9 cellular contexts compared by ENCODE assay signal in genomic region chr6:90403489-90404381, GRCh38.
DNase-seq lines count a peak whose midpoint lies in the region; ATAC-seq and TF ChIP-seq lines count a peak whose summit lies in the region.
"Had no signal": no experiment of that assay in that cellular context is flagged by ENCODE, and none has a peak within 500 bp of the region (broad histone marks: within the 10 kb centered on the region; RNA-seq: fewer than 3 reads in every experiment).

No MANE protein-coding gene starts in this region.

- H3K36me3 Mint-ChIP-seq in glutamatergic neuron (ENCODE audit: unreplicated experiment): no peaks in the 10 kb centered on the region

- H3K4me3 ChIP-seq in HUES6 (ENCODE audit: low read depth, low read length) (peak overlapping the region; percentile 1; the same call in 1 of the 2 replicates), fibroblast of the aortic adventitia (ENCODE audit: low read depth, low read length) (no peak overlapping the region)

- no peaks in the 10 kb centered on the region for H3K9me3 ChIP-seq in HUES6 (ENCODE audit: control insufficient read depth, insufficient read depth, low read depth, low read length)

- DNase-seq in SK-N-DZ (ENCODE audit: low spot score): peak; percentile 88
- peak; percentile 52 for DNase-seq in fibroblast of the aortic adventitia (ENCODE audit: low read depth)
- DNase-seq in pons (ENCODE audit: low spot score): peak; percentile 20
- no peak for DNase-seq in NK-92 treated with Interleukin-12 subunit alpha and Interleukin-12 subunit beta, amount 100 ng/mL, for 24 hours (lab: John Stamatoyannopoulos, UW)
- DNase-seq in glutamatergic neuron: no peak
- DNase-seq: amniotic stem cell, NCI-H524 treated with DMSO at 0.1 percent for 48 hours had no signal

- no peak for TF ChIP-seq CTCF in fibroblast of the aortic adventitia (IDR thresholded peaks at IDR 0.05; ENCODE audit: insufficient read depth, low read length)
- no peak for TF ChIP-seq CTCF in glutamatergic neuron (IDR thresholded peaks at IDR 0.05; ENCODE audit: partially characterized antibody, unreplicated experiment)

- peaks cover 6% of the 10 kb centered on the region for H3K9me3 Mint-ChIP-seq in glutamatergic neuron (ENCODE audit: unreplicated experiment)

- ATAC-seq in HG03045 (IDR thresholded peaks at IDR 0.05; ENCODE audit: unreplicated experiment): no peak

- no peaks in the 10 kb centered on the region; the same call in 1 of the 2 replicates for H3K27me3 ChIP-seq in HUES6 (ENCODE audit: control insufficient read depth, insufficient read depth, low read length)

- H3K27me3 Mint-ChIP-seq in glutamatergic neuron (ENCODE audit: unreplicated experiment): peaks cover 3% of the 10 kb centered on the region

- peak overlapping the region; percentile 21 for H3K9ac ChIP-seq in HUES6 (ENCODE audit: low read length)

- H3K4me3 Mint-ChIP-seq in glutamatergic neuron (ENCODE audit: unreplicated experiment): no peak overlapping the region

- H3K27ac Mint-ChIP-seq in glutamatergic neuron (ENCODE audit: unreplicated experiment): no peak overlapping the region

- no peak overlapping the region for H3K27ac ChIP-seq in HUES6 (ENCODE audit: low read depth, low read length)

- no peaks in the 10 kb centered on the region for H3K36me3 ChIP-seq in HUES6 (ENCODE audit: control insufficient read depth, insufficient read depth, low read length)

- H3K4me1 ChIP-seq in HUES6 (ENCODE audit: control insufficient read depth, insufficient read depth, low read length): peaks cover 35% of the 10 kb centered on the region

- H3K4me1 Mint-ChIP-seq in glutamatergic neuron (ENCODE audit: low read depth, unreplicated experiment): peaks cover 9% of the 10 kb centered on the region

Comparison
In these comparisons a context has a peak if more than half of its experiments do, and no peak if none do; other contexts are left out.
1. DNase-seq: peak in SK-N-DZ (single experiment), fibroblast of the aortic adventitia (single experiment) and pons (single experiment); none in NK-92 treated with Interleukin-12 subunit alpha and Interleukin-12 subunit beta, amount 100 ng/mL, for 24 hours (single experiment) and glutamatergic neuron (single experiment).